ENCODE assay signal across 8 cellular contexts in the genomic region with DNA sequence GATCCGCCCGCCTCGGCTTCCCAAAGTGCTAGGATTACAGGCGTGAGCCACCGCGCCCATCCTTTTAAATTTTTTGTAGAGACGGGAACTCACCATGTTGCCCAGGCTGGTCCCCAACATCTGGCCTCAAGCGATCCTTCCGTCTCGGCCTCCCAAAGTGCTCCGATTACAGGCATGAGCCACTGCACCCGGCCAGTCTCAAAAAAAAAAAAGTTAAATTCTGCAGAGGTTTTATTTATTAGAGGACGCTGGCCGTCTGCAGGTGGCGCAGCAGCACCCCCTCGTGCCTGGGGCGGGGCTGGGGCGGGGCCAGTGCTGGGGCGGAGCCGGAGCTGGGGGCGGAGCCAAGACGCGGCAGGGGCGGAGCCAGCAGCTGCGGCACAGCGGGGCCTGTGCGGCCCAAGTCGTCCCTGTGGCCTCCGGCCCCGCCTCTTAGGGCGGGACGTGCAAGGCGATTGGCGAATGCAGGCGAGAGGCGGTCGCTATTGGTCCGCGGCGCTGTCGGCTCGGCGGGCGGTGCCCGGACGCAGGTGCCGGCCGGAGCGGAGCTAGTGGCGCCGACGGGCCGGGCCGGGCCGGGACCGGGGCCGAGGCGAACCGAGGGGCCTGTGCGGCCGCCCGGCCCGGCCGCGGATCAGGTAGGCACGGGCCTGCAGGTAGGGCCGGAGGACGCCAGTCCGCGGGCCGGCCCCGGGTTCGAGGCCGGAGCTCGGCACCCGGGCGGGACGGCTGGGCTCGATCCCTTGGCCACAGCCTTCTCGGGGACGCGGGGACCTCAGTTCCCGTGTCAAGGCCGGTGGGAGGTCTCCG. TPM values are rescaled to one million over a fixed set of nuclear protein-coding genes. Genes with fewer than 3 reads are reported as not detected.
A peak's percentile ranks its signal among the peaks of the same experiment; 100 is the strongest.
DNase-seq lines count a peak whose midpoint lies in the region; ATAC-seq and TF ChIP-seq lines count a peak whose summit lies in the region.

A gene with protein sequence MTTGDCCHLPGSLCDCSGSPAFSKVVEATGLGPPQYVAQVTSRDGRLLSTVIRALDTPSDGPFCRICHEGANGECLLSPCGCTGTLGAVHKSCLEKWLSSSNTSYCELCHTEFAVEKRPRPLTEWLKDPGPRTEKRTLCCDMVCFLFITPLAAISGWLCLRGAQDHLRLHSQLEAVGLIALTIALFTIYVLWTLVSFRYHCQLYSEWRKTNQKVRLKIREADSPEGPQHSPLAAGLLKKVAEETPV (plus strand): TSS at position 523 of the 810 bp plus-strand sequence. CDS start 8,536 bp downstream, outside the sequence.

- H3K4me3 ChIP-seq in PC-9 (peak within 1 kb of the TSS; percentile 80), esophagus (ENCODE audit: low read depth in 1 of 2, low read length in 2 of 2) (peak within 1 kb of the TSS; percentile 73), muscle layer of duodenum (ENCODE audit: low read depth in 1 of 2, low read length in 2 of 2) (peak within 1 kb of the TSS; percentile 81 to 86)

- POLR2A ChIA-PET in PC-9 (lab: Charles Lee; ENCODE audit: unreplicated experiment) = interaction anchor here (0.5 to 1.0 kb wide), 10 partner anchors 11 to 156 kb away, joined by 3 to 14 read pairs (median 4); no protein-coding TSS in a partner anchor

- H3K27me3 ChIP-seq in PC-9 (ENCODE audit: insufficient read depth, low read depth) = no peaks in the 10 kb centered on the region
- no peaks in the 10 kb centered on the region for H3K27me3 ChIP-seq in esophagus (ENCODE audit: control insufficient read depth in 1 of 2, insufficient read depth in 2 of 2, low read length in 2 of 2)
- H3K27me3 ChIP-seq in muscle layer of duodenum (ENCODE audit: low read depth, low read length) = no peaks in the 10 kb centered on the region

- peak; percentile 76 for TF ChIP-seq CTCF in PC-9 (conservative IDR thresholded peaks at IDR 0.05)

- H3K9me3 ChIP-seq in PC-9 (ENCODE audit: insufficient read depth, low read depth) (no peaks in the 10 kb centered on the region), esophagus (ENCODE audit: control insufficient read depth in 2 of 2, insufficient read depth in 1 of 2, low read depth in 1 of 2, low read length in 1 of 2) (no peaks in the 10 kb centered on the region), muscle layer of duodenum (ENCODE audit: control insufficient read depth in 1 of 2, low read length in 2 of 2) (no peaks in the 10 kb centered on the region)

- intact Hi-C loops in PC-9 (cut with micrococcal nuclease; ENCODE audit: unreplicated experiment) = loop anchor here (2.0 to 10.0 kb wide), 4 partner anchors 44 to 94 kb away; no protein-coding TSS in a partner anchor

- ATAC-seq in GM21723 (IDR thresholded peaks at IDR 0.05; ENCODE audit: unreplicated experiment) = peak; percentile 98

- no peaks in the 10 kb centered on the region for H3K36me3 ChIP-seq in PC-9 (ENCODE audit: low read depth)
- H3K36me3 ChIP-seq in esophagus (ENCODE audit: control insufficient read depth in 2 of 2, insufficient read depth in 2 of 2, low read length in 1 of 2) = no peaks in the 10 kb centered on the region
- H3K36me3 ChIP-seq in muscle layer of duodenum (ENCODE audit: control insufficient read depth in 1 of 2, insufficient read depth in 2 of 2, low read length in 2 of 2) = no peaks in the 10 kb centered on the region

- H3K4me1 ChIP-seq in PC-9 (replicated peaks; ENCODE audit: insufficient read depth) = peaks cover 5% of the 10 kb centered on the region
- H3K4me1 ChIP-seq in esophagus (ENCODE audit: control insufficient read depth in 2 of 2, insufficient read depth in 2 of 2, low read length in 1 of 2) = peaks cover 3% of the 10 kb centered on the region in 2 donors
- H3K4me1 ChIP-seq in muscle layer of duodenum (ENCODE audit: control insufficient read depth in 1 of 2, insufficient read depth in 2 of 2, low read length in 2 of 2) = peaks cover 4 to 37% of the 10 kb centered on the region in 2 donors

- peak; percentile 92 for DNase-seq in DMS79 (lab: John Stamatoyannopoulos, UW)
- peak; percentile 95 for DNase-seq in KG1 (lab: John Stamatoyannopoulos, UW)
- DNase-seq in PC-9 = peak; percentile 91 to 97
- DNase-seq in activated T-cell treated with anti-CD3 and anti-CD28 coated beads, Interleukin-2, amount 50 U/mL, for 1 hour = peak; percentile 100
- peak; percentile 87 for DNase-seq in stimulated activated CD8-positive, alpha-beta memory T cell treated with anti-CD3 and anti-CD28 coated beads, Interleukin-7, amount 100 ng/mL, for 24 hours (ENCODE audit: low read depth)

- CTCF ChIA-PET in PC-9 (lab: Charles Lee) = interaction anchor here (0.6 to 1.9 kb wide), 15 partner anchors 11 to 1876 kb away, joined by 3 to 31 read pairs (median 5); a partner anchor contains a TSS

- no TSS peak for BruUV-seq in PC-9 (replicated peaks; lab: Mats Ljungman, UMichigan)

- peaks cover 26% of the 10 kb centered on the region for H3F3A ChIP-seq in PC-9 (ENCODE audit: insufficient read depth, low read depth)

- H3K4me2 ChIP-seq in PC-9 = peak within 1 kb of the TSS; percentile 99

- H3K79me2 ChIP-seq in PC-9 (ENCODE audit: low read depth) = no peaks in the 10 kb centered on the region

- 4% methylated on average over 63 to 85 of the region's 85 CpGs for WGBS in esophagus, 2 donors

- peak within 1 kb of the TSS; percentile 89 for H2AFZ ChIP-seq in PC-9

- no peaks in the 10 kb centered on the region; the same call in 1 of the 2 replicates for H4K20me1 ChIP-seq in PC-9 (ENCODE audit: insufficient read depth)

- no peaks in the 10 kb centered on the region for H3K9me2 ChIP-seq in PC-9 (ENCODE audit: insufficient read depth)

- no peak within 1 kb of the TSS for H3K27ac ChIP-seq in PC-9
- peak within 1 kb of the TSS; percentile 67 to 76 for H3K27ac ChIP-seq in esophagus (ENCODE audit: low read depth in 2 of 2, low read length in 1 of 2)
- no peak within 1 kb of the TSS for H3K27ac ChIP-seq in muscle layer of duodenum (ENCODE audit: low read length)

RNA-seq across cellular contexts. Expression of the gene that starts here (rescaled TPM):
- 16.6 and 25.2 TPM in 2 replicates for total RNA-seq in PC-9 (2021)
- polyA plus RNA-seq in esophagus = 10 to 100 TPM; 22.0 to 29.0 TPM

Comparison
In these comparisons a context has a peak if more than half of its experiments do, and no peak if none do; other contexts are left out.
1. H3K27ac ChIP-seq: peak in esophagus (2 of 2); none in PC-9 (single experiment) and muscle layer of duodenum (single experiment).
2. Peak in every context shown above with its lines, with median percentiles within 50 percentile points of each other: DNase-seq and H3K4me3 ChIP-seq.